In genomic region chr9:8781447-8781846, GRCh38 we compare ENCODE assay signal across 18 cellular contexts.
DNase-seq lines count a peak whose midpoint lies in the region; ATAC-seq, FAIRE-seq and TF ChIP-seq lines count a peak whose summit lies in the region.
"Had no signal": no experiment of that assay in that cellular context is flagged by ENCODE, and none has a peak within 500 bp of the region (broad histone marks: within the 10 kb centered on the region; RNA-seq: fewer than 3 reads in every experiment).

No MANE protein-coding gene starts in this region.

- H3K36me3 Mint-ChIP-seq in neural progenitor cell, result peaks cover 3% of the 10 kb centered on the region
- H3K36me3 Mint-ChIP-seq: CD14-positive monocyte; CD4-positive, alpha-beta memory T cell had no signal

- H2AK5ac ChIP-seq in trophoblast cell (ENCODE audit: low read length), result no peak overlapping the region

- no peak overlapping the region for H3K4ac ChIP-seq in trophoblast cell (ENCODE audit: low read depth, low read length)

- no peak overlapping the region for H2BK12ac ChIP-seq in trophoblast cell (ENCODE audit: low read length)

- no peak overlapping the region for H4K12ac ChIP-seq in trophoblast cell (ENCODE audit: low read depth, low read length)

- H2BK120ac ChIP-seq in trophoblast cell (ENCODE audit: insufficient read depth, low read length, poor library complexity), result no peak overlapping the region

- FAIRE-seq in HepG2 (lab: Jason Lieb, UNC), result no peak
- FAIRE-seq: GM12892, GM18507, H1 had no signal

- POLR2A ChIA-PET in HepG2 (lab: Yijun Ruan, JAX) (no interaction called here), PC-3 (lab: Charles Lee; ENCODE audit: unreplicated experiment) (no interaction called here)

- CTCF ChIA-PET in HepG2 (lab: Yijun Ruan, JAX; ENCODE audit: low intra/inter-chr PET ratio, low total read pairs), result no interaction called here
- CTCF ChIA-PET in PC-3 (lab: Charles Lee), result no interaction called here

- no peaks in the 10 kb centered on the region for H3K27me3 Mint-ChIP-seq in neural progenitor cell (ENCODE audit: insufficient read depth, low read depth)
- H3K27me3 Mint-ChIP-seq: CD4-positive, alpha-beta memory T cell had no signal

- H3K9me2 ChIP-seq in PC-3 (replicated peaks; ENCODE audit: low read length), result no peaks in the 10 kb centered on the region

- H4K8ac ChIP-seq in trophoblast cell (ENCODE audit: low read depth, low read length), result no peak overlapping the region

- H4K20me1 ChIP-seq in HepG2 (ENCODE audit: insufficient read depth, low read length), result no peaks in the 10 kb centered on the region
- H4K20me1 ChIP-seq in neural progenitor cell (ENCODE audit: low read depth), result peaks cover 11% of the 10 kb centered on the region
- H4K20me1 ChIP-seq in PC-3 (ENCODE audit: low read length), result no peaks in the 10 kb centered on the region
- H4K20me1 ChIP-seq: BLaER1 had no signal

- in situ Hi-C loops in HepG2 (cut with HindIII; ENCODE audit: extremely low pct_ligation_motif_present, low pct_unique_long_range_greater_than_20kb), result no loop called here

- H3F3A ChIP-seq in neural progenitor cell (ENCODE audit: low read depth), result no peaks in the 10 kb centered on the region
- no peaks in the 10 kb centered on the region for H3F3A ChIP-seq in PC-3 (ENCODE audit: low read length, unreplicated experiment)

- H3K4me2 ChIP-seq in HepG2 (ENCODE audit: low read depth, low read length), result no peak overlapping the region
- H3K4me2 ChIP-seq in neural progenitor cell, result no peak overlapping the region
- H3K4me2 ChIP-seq in PC-3 (ENCODE audit: low read length), result no peak overlapping the region
- H3K4me2 ChIP-seq in trophoblast cell (ENCODE audit: low read length), result no peak overlapping the region
- H3K4me2 ChIP-seq: BLaER1 had no signal

- H3K27ac ChIP-seq in liver (ENCODE audit: low read depth in 1 of 2, low read length in 2 of 2), result no peak overlapping the region
- no peak overlapping the region for H3K27ac ChIP-seq in HepG2 (ENCODE audit: extremely low read length, insufficient read depth, low read length)
- peak overlapping the region; percentile 46 for H3K27ac ChIP-seq in mesodermal cell (ENCODE audit: low read depth, low read length, severe bottlenecking)
- no peak overlapping the region for H3K27ac ChIP-seq in neural progenitor cell
- no peak overlapping the region for H3K27ac ChIP-seq in PC-3 (ENCODE audit: low read length)
- H3K27ac ChIP-seq in trophoblast cell (ENCODE audit: low read depth, low read length), result no peak overlapping the region
- H3K27ac ChIP-seq: BLaER1 had no signal

- H3K79me2 ChIP-seq in HepG2 (ENCODE audit: insufficient read depth, low read length) (no peaks in the 10 kb centered on the region), neural progenitor cell (ENCODE audit: low read depth) (peaks cover 52% of the 10 kb centered on the region), PC-3 (ENCODE audit: low read length) (no peaks in the 10 kb centered on the region), trophoblast cell (ENCODE audit: control insufficient read depth, insufficient read depth, low read length, poor library complexity) (no peaks in the 10 kb centered on the region)

- no peaks in the 10 kb centered on the region for H3K27me3 ChIP-seq in liver (ENCODE audit: control insufficient read depth in 4 of 4, insufficient read depth in 4 of 4, low read length in 3 of 4)
- H3K27me3 ChIP-seq in HepG2 (ENCODE audit: control insufficient read depth in 1 of 2, insufficient read depth in 2 of 2, low read length in 2 of 2), result no peaks in the 10 kb centered on the region
- H3K27me3 ChIP-seq in neural progenitor cell, result no peaks in the 10 kb centered on the region
- no peaks in the 10 kb centered on the region for H3K27me3 ChIP-seq in PC-3 (ENCODE audit: low read length)
- no peaks in the 10 kb centered on the region for H3K27me3 ChIP-seq in trophoblast cell (ENCODE audit: insufficient read depth, low read length)
- H3K27me3 ChIP-seq: BLaER1 had no signal

- H3K79me1 ChIP-seq in trophoblast cell (ENCODE audit: low read length), result no peaks in the 10 kb centered on the region

- H2AFZ ChIP-seq in HepG2 (ENCODE audit: low read length), result no peak overlapping the region
- H2AFZ ChIP-seq in neural progenitor cell (replicated peaks), result no peak overlapping the region
- no peak overlapping the region for H2AFZ ChIP-seq in PC-3 (ENCODE audit: low read length)
- H2AFZ ChIP-seq in trophoblast cell (ENCODE audit: insufficient read depth, low read length, poor library complexity), result no peak overlapping the region

- no peak overlapping the region for H3K4me3 Mint-ChIP-seq in neural progenitor cell
- H3K4me3 Mint-ChIP-seq: CD14-positive monocyte; CD4-positive, alpha-beta memory T cell; H9 had no signal

- H3K36me3 ChIP-seq in liver (ENCODE audit: control insufficient read depth in 4 of 4, insufficient read depth in 3 of 4, low read depth in 1 of 4, low read length in 3 of 4) (no peaks in the 10 kb centered on the region), HepG2 (replicated peaks in 1 of 2; ENCODE audit: control insufficient read depth in 1 of 2, insufficient read depth in 2 of 2, low read length in 2 of 2) (no peaks in the 10 kb centered on the region), mesodermal cell (ENCODE audit: control insufficient read depth, insufficient read depth, low read length) (no peaks in the 10 kb centered on the region), neural progenitor cell (no peaks in the 10 kb centered on the region), PC-3 (ENCODE audit: low read depth, low read length) (no peaks in the 10 kb centered on the region), trophoblast cell (ENCODE audit: control insufficient read depth in 1 of 2, insufficient read depth in 2 of 2, low read length in 2 of 2) (no peaks in the 10 kb centered on the region)
- H3K36me3 ChIP-seq: BLaER1 had no signal

- no peak overlapping the region for H3K14ac ChIP-seq in trophoblast cell (ENCODE audit: low read length)

- TF ChIP-seq RAD21 in liver (IDR thresholded peaks at IDR 0.05) (no peak), HepG2 (CRISPR knock-in tag; IDR thresholded peaks at IDR 0.05) (no peak)

- TF ChIP-seq POLR2A in HepG2 (IDR thresholded peaks at IDR 0.05; ENCODE audit: insufficient read depth in 1 of 2, low read depth in 2 of 2, low read length in 2 of 2), result no peak

- intact Hi-C loops in HepG2 (cut with micrococcal nuclease; ENCODE audit: unreplicated experiment), result no loop called here
- intact Hi-C loops in PC-3 (cut with micrococcal nuclease), result no loop called here

- WGBS in liver, result 47% methylated on average over 1 of the region's 1 CpG
- 0% methylated on average over 1 of the region's 1 CpG for WGBS in HepG2 (ENCODE audit: low lambda C conversion rate)
- WGBS in mesodermal cell (ENCODE audit: insufficient coverage in 2 of 2), 2 experiments, result 80% methylated on average over 1 of the region's 1 CpG; no CpG with 5 or more reads in 1 of the 2 experiments
- WGBS in trophoblast cell (ENCODE audit: extremely low coverage, insufficient coverage, insufficient read length), result no CpG with 5 or more reads among the region's 1 CpG

- peak overlapping the region; percentile 89 for H3K27ac Mint-ChIP-seq in neural progenitor cell
- H3K27ac Mint-ChIP-seq: CD14-positive monocyte; CD4-positive, alpha-beta memory T cell had no signal

- no peak for TF ChIP-seq EP300 in HepG2 (IDR thresholded peaks at IDR 0.05; ENCODE audit: low read depth in 2 of 2, low read length in 2 of 2)
- no peak for TF ChIP-seq EP300 in HepG2 (CRISPR knock-in tag; IDR thresholded peaks at IDR 0.05; ENCODE audit: borderline replicate concordance)

- H3K9me3 ChIP-seq in liver (ENCODE audit: control insufficient read depth in 4 of 4, low read length in 3 of 4) (no peaks in the 10 kb centered on the region), HepG2 (ENCODE audit: low read length) (no peaks in the 10 kb centered on the region), mesodermal cell (ENCODE audit: control insufficient read depth, low read length) (no peaks in the 10 kb centered on the region), neural progenitor cell (ENCODE audit: low read depth) (no peaks in the 10 kb centered on the region), PC-3 (ENCODE audit: low read length) (no peaks in the 10 kb centered on the region), trophoblast cell (ENCODE audit: insufficient read depth, low read depth, low read length) (no peaks in the 10 kb centered on the region)
- H3K9me3 ChIP-seq: BLaER1 had no signal

- H2BK5ac ChIP-seq in trophoblast cell (ENCODE audit: low read depth, low read length, poor library complexity), result no peak overlapping the region

- H4K91ac ChIP-seq in trophoblast cell (ENCODE audit: low read depth, low read length), result no peak overlapping the region

- H3K23ac ChIP-seq in trophoblast cell (ENCODE audit: low read length), result no peak overlapping the region

- TF ChIP-seq CTCF in liver (IDR thresholded peaks at IDR 0.05; ENCODE audit: low read depth, low read length, missing input control) (no peak), HepG2 (CRISPR knock-in tag; IDR thresholded peaks at IDR 0.05) (no peak), neural progenitor cell (IDR thresholded peaks at IDR 0.05) (no peak), PC-3 (conservative IDR thresholded peaks at IDR 0.05; ENCODE audit: low read depth, low read length) (no peak)

- ATAC-seq in HepG2, result no peak
- no peak for ATAC-seq in PC-3
- ATAC-seq in GM19035 (IDR thresholded peaks at IDR 0.05; ENCODE audit: unreplicated experiment), result no peak

- H3K9ac ChIP-seq in liver (ENCODE audit: low read depth in 1 of 2, low read length in 2 of 2) (no peak overlapping the region), HepG2 (ENCODE audit: insufficient read depth, low read depth, low read length) (no peak overlapping the region), neural progenitor cell (no peak overlapping the region), PC-3 (ENCODE audit: low read length) (no peak overlapping the region), trophoblast cell (ENCODE audit: low read length) (no peak overlapping the region)
- H3K9ac ChIP-seq: BLaER1 had no signal

- DNase-seq in HepG2 (ENCODE audit: low spot score) (no peak), neural progenitor cell (ENCODE audit: low spot score) (no peak), PC-3 (no peak), trophoblast cell (no peak)
- DNase-seq: 8988T; CD4-positive, alpha-beta memory T cell; DMS153; DMS79; GDM1; H9 had no signal

- H3K4me1 ChIP-seq in liver (ENCODE audit: control insufficient read depth in 4 of 4, insufficient read depth in 4 of 4, low read length in 3 of 4), result peaks cover 0 to 7% (median under 1%) of the 10 kb centered on the region in 4 donors
- no peaks in the 10 kb centered on the region for H3K4me1 ChIP-seq in HepG2 (ENCODE audit: insufficient read depth, low read length)
- peaks cover 21% of the 10 kb centered on the region for H3K4me1 ChIP-seq in mesodermal cell (ENCODE audit: control insufficient read depth, insufficient read depth, low read length, poor library complexity, severe bottlenecking)
- H3K4me1 ChIP-seq in neural progenitor cell, result peaks cover 55% of the 10 kb centered on the region
- H3K4me1 ChIP-seq in PC-3 (ENCODE audit: insufficient read depth, low read length), result no peaks in the 10 kb centered on the region
- H3K4me1 ChIP-seq in trophoblast cell (ENCODE audit: control insufficient read depth in 1 of 2, insufficient read depth in 2 of 2, low read length in 2 of 2), result peaks cover 0 to 2% of the 10 kb centered on the region in 2 experiments
- H3K4me1 ChIP-seq: BLaER1 had no signal

- H3K4me1 Mint-ChIP-seq in neural progenitor cell, result peaks cover 70% of the 10 kb centered on the region
- H3K4me1 Mint-ChIP-seq: CD14-positive monocyte; CD4-positive, alpha-beta memory T cell had no signal

- H3K9me3 Mint-ChIP-seq in neural progenitor cell, result no peaks in the 10 kb centered on the region
- H3K9me3 Mint-ChIP-seq: H9 had no signal

- no peak overlapping the region for H3K18ac ChIP-seq in trophoblast cell (ENCODE audit: low read length)

- no peak overlapping the region for H3K4me3 ChIP-seq in liver (ENCODE audit: low read depth in 1 of 3, low read length in 3 of 3)
- no peak overlapping the region for H3K4me3 ChIP-seq in HepG2 (replicated peaks in 1 of 3; ENCODE audit: insufficient read depth in 1 of 3, low read depth in 2 of 3, low read length in 3 of 3)
- H3K4me3 ChIP-seq in mesodermal cell (ENCODE audit: extremely low read depth, insufficient read depth, low read length, poor library complexity, severe bottlenecking), result no peak overlapping the region
- H3K4me3 ChIP-seq in neural progenitor cell, result no peak overlapping the region
- H3K4me3 ChIP-seq in PC-3 (ENCODE audit: low read length), result no peak overlapping the region
- H3K4me3 ChIP-seq in trophoblast cell (ENCODE audit: low read depth, low read length), result no peak overlapping the region
- H3K4me3 ChIP-seq: BLaER1 had no signal

- BruUV-seq in HepG2 (replicated peaks; lab: Mats Ljungman, UMichigan), result no TSS peak
- no TSS peak for BruUV-seq in PC-3 (replicated peaks; lab: Mats Ljungman, UMichigan)
